18 cellular contexts compared by ENCODE assay signal in the genomic region with DNA sequence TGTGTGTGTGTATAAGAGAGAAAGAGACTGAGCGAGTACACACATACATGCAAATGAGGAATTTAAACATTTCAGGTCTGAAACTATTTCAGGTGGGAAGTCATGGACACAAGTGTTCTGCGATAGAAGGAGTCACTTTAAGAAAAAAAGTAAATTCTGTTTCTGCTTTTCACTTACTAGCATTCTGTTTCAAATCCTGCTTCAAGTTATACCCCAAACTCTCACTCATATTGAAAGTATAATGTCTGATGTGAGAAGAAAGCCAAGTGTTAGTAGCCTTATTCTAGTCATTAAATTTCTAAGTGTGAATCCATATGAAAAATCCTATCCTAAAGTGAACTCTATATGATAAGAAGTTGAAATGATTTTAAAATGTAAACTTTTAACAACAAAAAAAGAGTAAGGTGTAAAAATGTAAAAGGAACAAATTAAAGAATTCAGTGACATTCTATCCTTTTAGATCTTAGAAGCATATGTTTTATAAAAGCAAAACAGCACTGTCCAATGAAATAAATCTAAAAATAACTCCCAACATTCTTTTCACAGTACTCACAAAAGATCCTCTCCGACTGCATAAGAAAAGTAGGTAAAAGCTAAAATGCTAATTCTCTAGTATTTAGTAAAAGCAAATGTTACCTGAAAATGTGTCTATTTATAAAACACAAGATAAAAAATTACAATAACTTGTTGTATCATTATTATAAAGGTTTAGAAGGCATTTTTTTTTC.
DNase-seq lines count a peak whose midpoint lies in the region; ATAC-seq, FAIRE-seq and TF ChIP-seq lines count a peak whose summit lies in the region.
"Had no signal": no experiment of that assay in that cellular context is flagged by ENCODE, and none has a peak within 500 bp of the region (broad histone marks: within the 10 kb centered on the region; RNA-seq: fewer than 3 reads in every experiment).

No MANE protein-coding gene starts in this region.

- no peak for TF ChIP-seq CTCF in pancreas (IDR thresholded peaks at IDR 0.05)
- TF ChIP-seq CTCF in esophagus muscularis mucosa (IDR thresholded peaks at IDR 0.05): no peak
- TF ChIP-seq CTCF in transverse colon (IDR thresholded peaks at IDR 0.05): no peak
- no peak for TF ChIP-seq CTCF in RWPE1 (conservative IDR thresholded peaks at IDR 0.05; ENCODE audit: low read depth)

- intact Hi-C loops in pancreas (cut with DNase I): no loop called here
- intact Hi-C loops in esophagus muscularis mucosa (cut with DNase I): no loop called here
- intact Hi-C loops in transverse colon (cut with DNase I; ENCODE audit: low total_unique reads): no loop called here

- H3K36me3 ChIP-seq in pancreas: no peaks in the 10 kb centered on the region
- peaks cover 0 to 8% (median 6%) of the 10 kb centered on the region in 4 donors for H3K36me3 ChIP-seq in esophagus muscularis mucosa
- H3K36me3 ChIP-seq in transverse colon: no peaks in the 10 kb centered on the region

- in situ Hi-C loops in transverse colon (cut with MboI; ENCODE audit: low pct_ligation_motif_present in 1 of 4, low pct_unique_long_range_greater_than_20kb in 1 of 4, low sequenced_read_pairs in 3 of 4): loop anchor here in 2 of 4 donors (25.0 kb wide), 1 partner anchor 563 kb away; a partner anchor contains a TSS

- TF ChIP-seq EP300 in esophagus muscularis mucosa (IDR thresholded peaks at IDR 0.05) (no peak), transverse colon (IDR thresholded peaks at IDR 0.05; ENCODE audit: low read depth) (no peak)

- H3K27ac ChIP-seq in pancreas (no peak overlapping the region), esophagus muscularis mucosa (replicated peaks in 1 of 4) (no peak overlapping the region), transverse colon (no peak overlapping the region), RWPE1 (no peak overlapping the region)
- H3K27ac ChIP-seq: BLaER1 treated with 17β-estradiol and CSF1 and Interleukin-3, amounts not matched to agents 10 nM and 100 nM had no signal

- no peaks in the 10 kb centered on the region for H3K9me3 ChIP-seq in pancreas
- H3K9me3 ChIP-seq in esophagus muscularis mucosa: no peaks in the 10 kb centered on the region
- H3K9me3 ChIP-seq in transverse colon: no peaks in the 10 kb centered on the region
- H3K9me3 ChIP-seq: BLaER1 treated with 17β-estradiol and CSF1 and Interleukin-3, amounts not matched to agents 10 nM and 100 nM had no signal

- H3K4me3 ChIP-seq in pancreas (no peak overlapping the region), esophagus muscularis mucosa (no peak overlapping the region), transverse colon (peak overlapping the region in 1 of 4 donors; percentile 7)
- H3K4me3 ChIP-seq: BLaER1 treated with 17β-estradiol and CSF1 and Interleukin-3, amounts not matched to agents 10 nM and 100 nM had no signal

- CTCF ChIA-PET in RWPE1 (lab: Yijun Ruan, JAX): interaction anchor here (0.6 kb wide), 1 partner anchor 838 kb away, joined by 3 read pairs; no protein-coding TSS in a partner anchor

- H3K27me3 ChIP-seq in pancreas: no peaks in the 10 kb centered on the region
- H3K27me3 ChIP-seq in esophagus muscularis mucosa: no peaks in the 10 kb centered on the region
- no peaks in the 10 kb centered on the region for H3K27me3 ChIP-seq in transverse colon
- H3K27me3 ChIP-seq: BLaER1 treated with 17β-estradiol and CSF1 and Interleukin-3, amounts not matched to agents 10 nM and 100 nM had no signal

- peaks cover 0 to 8% (median 3%) of the 10 kb centered on the region in 3 donors for H3K4me1 ChIP-seq in pancreas
- H3K4me1 ChIP-seq in esophagus muscularis mucosa: peaks cover 0 to 7% (median 5%) of the 10 kb centered on the region in 4 donors
- H3K4me1 ChIP-seq in transverse colon: no peaks in the 10 kb centered on the region
- H3K4me1 ChIP-seq: BLaER1 treated with 17β-estradiol and CSF1 and Interleukin-3, amounts not matched to agents 10 nM and 100 nM had no signal

- peak; percentile 74 for FAIRE-seq in pancreas (lab: Jason Lieb, UNC)
- no peak for FAIRE-seq in RCC 7860 (lab: Jason Lieb, UNC)

- POLR2A ChIA-PET in RWPE1 (lab: Yijun Ruan, JAX; ENCODE audit: low non-redundant PET): no interaction called here

- 87 to 95% methylated on average over 3 of the region's 3 CpGs for whole genome bisulfite sequencing in pancreas, 2 donors
- WGBS in esophagus muscularis mucosa: 71% methylated on average over 3 of the region's 3 CpGs
- 76 to 81% methylated on average over 3 of the region's 3 CpGs for WGBS in transverse colon (ENCODE audit: low coverage in 1 of 2), 2 donors

- DNase-seq in amniotic epithelial cell (ENCODE audit: low read depth) (peak; percentile 7), pancreas (no peak), RCC 7860 (ENCODE audit: low spot score) (no peak), esophagus muscularis mucosa (ENCODE audit: extremely low spot score) (no peak), transverse colon (no peak), RWPE1 (ENCODE audit: low spot score) (no peak)
- DNase-seq: activated CD4-positive, alpha-beta T cell treated with anti-CD3 and anti-CD28 coated beads, Interleukin-2, amount 50 U/mL, for 1 hour; activated T-cell treated with anti-CD3 and anti-CD28 coated beads, Interleukin-2, amount 50 U/mL, for 72 hours; amniotic stem cell; foreskin melanocyte; NCI-H187; NCI-H526; retina; RPMI8226; stimulated activated CD4-positive, alpha-beta T cell treated with anti-CD3 and anti-CD28 coated beads, Interleukin-2, amount 100 ng/mL, for 48 hours had no signal

- peak; percentile 64 for ATAC-seq in GM18870 (IDR thresholded peaks at IDR 0.05; ENCODE audit: unreplicated experiment)
- peak; percentile 81 for ATAC-seq in HG02884 (IDR thresholded peaks at IDR 0.05; ENCODE audit: unreplicated experiment)
- no peak for ATAC-seq in pancreas

- TF ChIP-seq POLR2A in esophagus muscularis mucosa (IDR thresholded peaks at IDR 0.05; ENCODE audit: low read depth) (no peak), transverse colon (IDR thresholded peaks at IDR 0.05) (no peak)

Comparison
In these comparisons a context has a peak if more than half of its experiments do, and no peak if none do; other contexts are left out.
1. ATAC-seq: peak in GM18870 (single experiment) and HG02884 (single experiment); none in pancreas (0 of 4).